In genomic region chr1:66695121-66695520, GRCh38 we compare ENCODE assay signal across 29 cellular contexts. TPM values are rescaled to one million over a fixed set of nuclear protein-coding genes. Genes with fewer than 3 reads are reported as not detected.
DNase-seq lines count a peak whose midpoint lies in the region; ATAC-seq and TF ChIP-seq lines count a peak whose summit lies in the region.
"Had no signal": no experiment of that assay in that cellular context is flagged by ENCODE, and none has a peak within 500 bp of the region (broad histone marks: within the 10 kb centered on the region; RNA-seq: fewer than 3 reads in every experiment).

No MANE protein-coding gene starts in this region.

- H3K4me1 ChIP-seq in trophoblast cell (ENCODE audit: control insufficient read depth in 1 of 2, insufficient read depth in 2 of 2, low read length in 2 of 2), result peaks cover 0 to 2% of the 10 kb centered on the region in 2 experiments
- no peaks in the 10 kb centered on the region for H3K4me1 ChIP-seq in ascending aorta
- H3K4me1 ChIP-seq in left ventricle myocardium inferior, result no peaks in the 10 kb centered on the region

- intact Hi-C loops in ascending aorta (cut with DNase I), result no loop called here
- intact Hi-C loops in left ventricle myocardium inferior (cut with micrococcal nuclease), result no loop called here

- peaks cover 4% of the 10 kb centered on the region for H3K27me3 Mint-ChIP-seq in endothelial cell (ENCODE audit: unreplicated experiment)

- H2BK120ac ChIP-seq in trophoblast cell (ENCODE audit: insufficient read depth, low read length, poor library complexity), result no peak overlapping the region

- H3K9me3 ChIP-seq in trophoblast cell (ENCODE audit: insufficient read depth, low read depth, low read length) (no peaks in the 10 kb centered on the region), ascending aorta (no peaks in the 10 kb centered on the region), left ventricle myocardium inferior (replicated peaks) (no peaks in the 10 kb centered on the region)

- no peaks in the 10 kb centered on the region for H3K9me3 Mint-ChIP-seq in endothelial cell (ENCODE audit: unreplicated experiment)
- H3K9me3 Mint-ChIP-seq: activated naive CD4-positive, alpha-beta T cell treated with anti-CD3 and anti-CD28 coated beads, Interleukin-2, amount 10 ng/mL, durations not matched to agents 7 days and 5 days; HFFc6; stimulated activated effector memory CD8-positive, alpha-beta T cell treated with anti-CD3 and anti-CD28 coated beads, Interleukin-12 subunit alpha, Interleukin-12 subunit beta, amount 100 ng/mL, for 72 hours had no signal

- H4K8ac ChIP-seq in trophoblast cell (ENCODE audit: low read depth, low read length), result no peak overlapping the region

- no peak overlapping the region for H2AFZ ChIP-seq in trophoblast cell (ENCODE audit: insufficient read depth, low read length, poor library complexity)

- no peak for TF ChIP-seq CTCF in endothelial cell (IDR thresholded peaks at IDR 0.05; ENCODE audit: unreplicated experiment)
- TF ChIP-seq CTCF in ascending aorta (IDR thresholded peaks at IDR 0.05), result no peak
- TF ChIP-seq CTCF in left ventricle myocardium inferior (IDR thresholded peaks at IDR 0.05; ENCODE audit: borderline replicate concordance), result no peak

- no CpG with 5 or more reads among the region's 5 CpGs for WGBS in trophoblast cell (ENCODE audit: extremely low coverage, insufficient coverage, insufficient read length)

- H3K14ac ChIP-seq in trophoblast cell (ENCODE audit: low read length), result no peak overlapping the region

- H4K12ac ChIP-seq in trophoblast cell (ENCODE audit: low read depth, low read length), result no peak overlapping the region

- H3K27me3 ChIP-seq in trophoblast cell (ENCODE audit: insufficient read depth, low read length), result no peaks in the 10 kb centered on the region
- no peaks in the 10 kb centered on the region for H3K27me3 ChIP-seq in ascending aorta
- no peaks in the 10 kb centered on the region for H3K27me3 ChIP-seq in left ventricle myocardium inferior (ENCODE audit: low read depth)
- H3K27me3 ChIP-seq: brain microvascular endothelial cell had no signal

- ATAC-seq in HG03469 (IDR thresholded peaks at IDR 0.05; ENCODE audit: unreplicated experiment), result no peak
- ATAC-seq: Panc1; right cardiac atrium; stimulated activated effector memory CD8-positive, alpha-beta T cell treated with anti-CD3 and anti-CD28 coated beads, Interleukin-12 subunit alpha, Interleukin-12 subunit beta, amount 100 ng/mL, for 72 hours had no signal

- no peak overlapping the region for H2BK12ac ChIP-seq in trophoblast cell (ENCODE audit: low read length)

- H2AK5ac ChIP-seq in trophoblast cell (ENCODE audit: low read length), result no peak overlapping the region

- no peak overlapping the region for H3K4me3 Mint-ChIP-seq in endothelial cell (ENCODE audit: unreplicated experiment)
- H3K4me3 Mint-ChIP-seq: activated naive CD4-positive, alpha-beta T cell treated with anti-CD3 and anti-CD28 coated beads, Interleukin-2, amount 10 ng/mL, durations not matched to agents 7 days and 5 days; HFFc6; stimulated activated effector memory CD8-positive, alpha-beta T cell treated with anti-CD3 and anti-CD28 coated beads, Interleukin-12 subunit alpha, Interleukin-12 subunit beta, amount 100 ng/mL, for 72 hours had no signal

- H3K4me2 ChIP-seq in trophoblast cell (ENCODE audit: low read length), result no peak overlapping the region

- H3K36me3 ChIP-seq in trophoblast cell (ENCODE audit: control insufficient read depth in 1 of 2, insufficient read depth in 2 of 2, low read length in 2 of 2) (no peaks in the 10 kb centered on the region), ascending aorta (peaks cover 0 to 13% of the 10 kb centered on the region in 2 donors), left ventricle myocardium inferior (peaks cover 2% of the 10 kb centered on the region)

- H3K4me3 ChIP-seq in trophoblast cell (ENCODE audit: low read depth, low read length) (no peak overlapping the region), ascending aorta (no peak overlapping the region), left ventricle myocardium inferior (no peak overlapping the region)
- H3K4me3 ChIP-seq: lung had no signal

- H2BK5ac ChIP-seq in trophoblast cell (ENCODE audit: low read depth, low read length, poor library complexity), result no peak overlapping the region

- no peaks in the 10 kb centered on the region for H3K79me1 ChIP-seq in trophoblast cell (ENCODE audit: low read length)

- no peaks in the 10 kb centered on the region for H3K36me3 Mint-ChIP-seq in endothelial cell (ENCODE audit: low read depth, unreplicated experiment)
- H3K36me3 Mint-ChIP-seq: activated naive CD4-positive, alpha-beta T cell treated with anti-CD3 and anti-CD28 coated beads, Interleukin-2, amount 10 ng/mL, durations not matched to agents 7 days and 5 days; stimulated activated effector memory CD8-positive, alpha-beta T cell treated with anti-CD3 and anti-CD28 coated beads, Interleukin-12 subunit alpha, Interleukin-12 subunit beta, amount 100 ng/mL, for 72 hours had no signal

- no peak overlapping the region for H3K4ac ChIP-seq in trophoblast cell (ENCODE audit: low read depth, low read length)

- DNase-seq in NCI-H1417 (lab: John Stamatoyannopoulos, UW) (peak in 2 of 3 experiments; percentile 26 to 71), NCI-H1417 treated with DMSO at 0.1 percent for 48 hours (lab: John Stamatoyannopoulos, UW) (no peak), NCI-H526 (lab: John Stamatoyannopoulos, UW) (peak; percentile 54 to 69), endothelial cell (ENCODE audit: low spot score) (no peak), trophoblast cell (no peak), ascending aorta (ENCODE audit: low spot score in 2 of 2) (no peak), left ventricle myocardium inferior (no peak)
- DNase-seq: activated CD4-positive, alpha-beta T cell treated with anti-CD3 and anti-CD28 coated beads, Interleukin-2, amount 50 U/mL, for 4 hours; activated CD4-positive, CD25-positive, alpha-beta regulatory T cell; activated naive CD4-positive, alpha-beta T cell treated with anti-CD3 and anti-CD28 coated beads, Interleukin-2, amount 10 ng/mL, durations not matched to agents 7 days and 5 days; brain microvascular endothelial cell; Calu3; effector CD8-positive, alpha-beta T cell; head of caudate nucleus; HFFc6; kidney glomerular epithelial cell; NCI-H1930; NCI-H446; NK-92 treated with Interleukin-12 subunit alpha and Interleukin-12 subunit beta, amount 100 ng/mL, for 24 hours; right cardiac atrium; stimulated activated CD4-positive, alpha-beta T cell treated with anti-CD3 and anti-CD28 coated beads, Interleukin-4, amount 100 ng/mL, for 1 hour; substantia nigra had no signal

- H4K91ac ChIP-seq in trophoblast cell (ENCODE audit: low read depth, low read length), result no peak overlapping the region

- H3K27ac ChIP-seq in trophoblast cell (ENCODE audit: low read depth, low read length), result no peak overlapping the region
- no peak overlapping the region for H3K27ac ChIP-seq in ascending aorta
- H3K27ac ChIP-seq in left ventricle myocardium inferior (replicated peaks), result no peak overlapping the region
- H3K27ac ChIP-seq: 22Rv1, brain microvascular endothelial cell had no signal

- peak overlapping the region; percentile 12 for H3K23ac ChIP-seq in trophoblast cell (ENCODE audit: low read length)

- H3K27ac Mint-ChIP-seq in endothelial cell (ENCODE audit: unreplicated experiment), result peak overlapping the region; percentile 39
- H3K27ac Mint-ChIP-seq: activated naive CD4-positive, alpha-beta T cell treated with anti-CD3 and anti-CD28 coated beads, Interleukin-2, amount 10 ng/mL, durations not matched to agents 7 days and 5 days; HFFc6; stimulated activated effector memory CD8-positive, alpha-beta T cell treated with anti-CD3 and anti-CD28 coated beads, Interleukin-12 subunit alpha, Interleukin-12 subunit beta, amount 100 ng/mL, for 72 hours had no signal

- H3K79me2 ChIP-seq in trophoblast cell (ENCODE audit: control insufficient read depth, insufficient read depth, low read length, poor library complexity), result peaks cover 1% of the 10 kb centered on the region

- peaks cover 20% of the 10 kb centered on the region for H3K4me1 Mint-ChIP-seq in endothelial cell (ENCODE audit: unreplicated experiment)
- H3K4me1 Mint-ChIP-seq: activated naive CD4-positive, alpha-beta T cell treated with anti-CD3 and anti-CD28 coated beads, Interleukin-2, amount 10 ng/mL, durations not matched to agents 7 days and 5 days; stimulated activated effector memory CD8-positive, alpha-beta T cell treated with anti-CD3 and anti-CD28 coated beads, Interleukin-12 subunit alpha, Interleukin-12 subunit beta, amount 100 ng/mL, for 72 hours had no signal

- no peak overlapping the region for H3K18ac ChIP-seq in trophoblast cell (ENCODE audit: low read length)

- no peak overlapping the region for H3K9ac ChIP-seq in trophoblast cell (ENCODE audit: low read length)

RNA-seq across cellular contexts. Expression of gene DYNLT5, which starts 57.1 kb away (rescaled TPM):
- total RNA-seq in endothelial cell (ENCODE audit: unreplicated experiment), result 57.9 TPM
- polyA plus RNA-seq in trophoblast cell (2013), result 0.03 TPM in 2 replicates
- 1.2 TPM for total RNA-seq in ascending aorta
- 3.1 TPM for total RNA-seq in left ventricle myocardium inferior
- total RNA-seq: Calu3, epithelial cell of proximal tubule had no signal
- polyA plus RNA-seq: neural cell had no signal

Comparison
In these comparisons a context has a peak if more than half of its experiments do, and no peak if none do; other contexts are left out.
1. DNase-seq: peak in NCI-H1417 (2 of 3) and NCI-H526 (2 of 2); none in NCI-H1417 treated with DMSO at 0.1 percent for 48 hours (single experiment), endothelial cell (single experiment), trophoblast cell (0 of 2), ascending aorta (0 of 2) and left ventricle myocardium inferior (single experiment).
2. RNA of gene DYNLT5, which starts 57.1 kb away (total RNA-seq): 57.9 TPM in endothelial cell (single experiment); 3.1 TPM in left ventricle myocardium inferior (single experiment) and 1.2 TPM in ascending aorta (single experiment); every median in the first group is over 10 times any median in the second.